In genomic region chr13:113267642-113268405, GRCh38 we compare ENCODE assay signal across 2 cellular contexts.
TF ChIP-seq lines count a peak whose summit lies in the region.

No MANE protein-coding gene starts in this region.

TF ChIP-seq in GM23338, 12 proteins besides CTCF, POLR2A, EP300 and RAD21:
- TF ChIP-seq ZNF331 (CRISPR knock-in tag; IDR thresholded peaks at IDR 0.05; ENCODE audit: low read depth), result no peak
- no peak for TF ChIP-seq STAT1 (IDR thresholded peaks at IDR 0.05; ENCODE audit: unreplicated experiment)
- TF ChIP-seq POLR2AphosphoS5 (IDR thresholded peaks at IDR 0.05; ENCODE audit: low read depth), result no peak
- no peak for TF ChIP-seq EZH2 (IDR thresholded peaks at IDR 0.05; ENCODE audit: low read depth, unreplicated experiment)
- TF ChIP-seq, protein P1, sequence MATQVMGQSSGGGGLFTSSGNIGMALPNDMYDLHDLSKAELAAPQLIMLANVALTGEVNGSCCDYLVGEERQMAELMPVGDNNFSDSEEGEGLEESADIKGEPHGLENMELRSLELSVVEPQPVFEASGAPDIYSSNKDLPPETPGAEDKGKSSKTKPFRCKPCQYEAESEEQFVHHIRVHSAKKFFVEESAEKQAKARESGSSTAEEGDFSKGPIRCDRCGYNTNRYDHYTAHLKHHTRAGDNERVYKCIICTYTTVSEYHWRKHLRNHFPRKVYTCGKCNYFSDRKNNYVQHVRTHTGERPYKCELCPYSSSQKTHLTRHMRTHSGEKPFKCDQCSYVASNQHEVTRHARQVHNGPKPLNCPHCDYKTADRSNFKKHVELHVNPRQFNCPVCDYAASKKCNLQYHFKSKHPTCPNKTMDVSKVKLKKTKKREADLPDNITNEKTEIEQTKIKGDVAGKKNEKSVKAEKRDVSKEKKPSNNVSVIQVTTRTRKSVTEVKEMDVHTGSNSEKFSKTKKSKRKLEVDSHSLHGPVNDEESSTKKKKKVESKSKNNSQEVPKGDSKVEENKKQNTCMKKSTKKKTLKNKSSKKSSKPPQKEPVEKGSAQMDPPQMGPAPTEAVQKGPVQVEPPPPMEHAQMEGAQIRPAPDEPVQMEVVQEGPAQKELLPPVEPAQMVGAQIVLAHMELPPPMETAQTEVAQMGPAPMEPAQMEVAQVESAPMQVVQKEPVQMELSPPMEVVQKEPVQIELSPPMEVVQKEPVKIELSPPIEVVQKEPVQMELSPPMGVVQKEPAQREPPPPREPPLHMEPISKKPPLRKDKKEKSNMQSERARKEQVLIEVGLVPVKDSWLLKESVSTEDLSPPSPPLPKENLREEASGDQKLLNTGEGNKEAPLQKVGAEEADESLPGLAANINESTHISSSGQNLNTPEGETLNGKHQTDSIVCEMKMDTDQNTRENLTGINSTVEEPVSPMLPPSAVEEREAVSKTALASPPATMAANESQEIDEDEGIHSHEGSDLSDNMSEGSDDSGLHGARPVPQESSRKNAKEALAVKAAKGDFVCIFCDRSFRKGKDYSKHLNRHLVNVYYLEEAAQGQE (IDR thresholded peaks at IDR 0.05; ENCODE audit: unreplicated experiment), result no peak
- TF ChIP-seq ETS1 (IDR thresholded peaks at IDR 0.05), result no peak
- no peak for TF ChIP-seq EZH2phosphoT487 (IDR thresholded peaks at IDR 0.05; ENCODE audit: unreplicated experiment)
TF ChIP-seq in GM23338: peak in this region for 0.

TF ChIP-seq in IMR-90, 13 proteins besides CTCF, POLR2A, EP300 and RAD21:
- TF ChIP-seq MAFK (IDR thresholded peaks at IDR 0.05; ENCODE audit: low read depth, low read length), result no peak
- TF ChIP-seq SMC3 (IDR thresholded peaks at IDR 0.05; ENCODE audit: low read depth, low read length), result no peak
- TF ChIP-seq, protein P2, sequence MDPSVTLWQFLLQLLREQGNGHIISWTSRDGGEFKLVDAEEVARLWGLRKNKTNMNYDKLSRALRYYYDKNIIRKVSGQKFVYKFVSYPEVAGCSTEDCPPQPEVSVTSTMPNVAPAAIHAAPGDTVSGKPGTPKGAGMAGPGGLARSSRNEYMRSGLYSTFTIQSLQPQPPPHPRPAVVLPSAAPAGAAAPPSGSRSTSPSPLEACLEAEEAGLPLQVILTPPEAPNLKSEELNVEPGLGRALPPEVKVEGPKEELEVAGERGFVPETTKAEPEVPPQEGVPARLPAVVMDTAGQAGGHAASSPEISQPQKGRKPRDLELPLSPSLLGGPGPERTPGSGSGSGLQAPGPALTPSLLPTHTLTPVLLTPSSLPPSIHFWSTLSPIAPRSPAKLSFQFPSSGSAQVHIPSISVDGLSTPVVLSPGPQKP (IDR thresholded peaks at IDR 0.05; ENCODE audit: borderline replicate concordance, low read depth, low read length), result no peak
- no peak for TF ChIP-seq USF2 (IDR thresholded peaks at IDR 0.05; ENCODE audit: low read depth, low read length)
- TF ChIP-seq CHD1 (IDR thresholded peaks at IDR 0.05; ENCODE audit: low read depth, low read length), result no peak
- no peak for TF ChIP-seq MAZ (IDR thresholded peaks at IDR 0.05; ENCODE audit: borderline replicate concordance, low read depth, low read length)
- TF ChIP-seq RCOR1 (IDR thresholded peaks at IDR 0.05; ENCODE audit: insufficient replicate concordance, low read length), result no peak
- no peak for TF ChIP-seq FOS (IDR thresholded peaks at IDR 0.05; ENCODE audit: low read depth, low read length)
- TF ChIP-seq MXI1 (IDR thresholded peaks at IDR 0.05; ENCODE audit: borderline replicate concordance, low read depth, low read length), result no peak
- no peak for TF ChIP-seq CEBPB (IDR thresholded peaks at IDR 0.05; ENCODE audit: low read depth, low read length)
- TF ChIP-seq NFE2L2 (IDR thresholded peaks at IDR 0.05; ENCODE audit: low read depth, low read length), result no peak
- no peak for TF ChIP-seq BHLHE40 (IDR thresholded peaks at IDR 0.05; ENCODE audit: low read depth, low read length)
- TF ChIP-seq RFX5 (IDR thresholded peaks at IDR 0.05; ENCODE audit: low read depth, low read length), result no peak
